Comparison of ENCODE assay signal across 8 cellular contexts in genomic region chr10:32983333-32983909, GRCh38. TPM values are rescaled to one million over a fixed set of nuclear protein-coding genes. Genes with fewer than 3 reads are reported as not detected.
DNase-seq lines count a peak whose midpoint lies in the region; ATAC-seq lines count a peak whose summit lies in the region.
"Had no signal": no experiment of that assay in that cellular context is flagged by ENCODE, and none has a peak within 500 bp of the region (broad histone marks: within the 10 kb centered on the region; RNA-seq: fewer than 3 reads in every experiment).

No MANE protein-coding gene starts in this region.

- H3K4me3 ChIP-seq in SJSA1 (no peak overlapping the region), skeletal muscle satellite cell (ENCODE audit: low read length) (peak overlapping the region; percentile 43)
- H3K4me3 ChIP-seq: SJCRH30 had no signal

- H3K27me3 ChIP-seq in SJSA1 (replicated peaks) (no peaks in the 10 kb centered on the region), skeletal muscle satellite cell (ENCODE audit: control insufficient read depth, insufficient read depth, low read length) (no peaks in the 10 kb centered on the region)
- H3K27me3 ChIP-seq: SJCRH30 had no signal

- H3K27ac ChIP-seq in SJSA1: peak overlapping the region; percentile 88
- H3K27ac ChIP-seq: SJCRH30 had no signal

- ATAC-seq in HG03196 (IDR thresholded peaks at IDR 0.05; ENCODE audit: unreplicated experiment) (no peak), GM18873 (IDR thresholded peaks at IDR 0.05; ENCODE audit: low FRiP score, unreplicated experiment) (no peak)

- peak; percentile 27 for DNase-seq in H4 (ENCODE audit: low spot score)
- peak; percentile 91 to 92 for DNase-seq in SJSA1 (ENCODE audit: low read depth in 1 of 2, low spot score in 2 of 2)
- peak; percentile 92 for DNase-seq in fibroblast of peridontal ligament (ENCODE audit: extremely low read depth)
- DNase-seq in NCI-H146 (lab: John Stamatoyannopoulos, UW): no peak

- H3K36me3 ChIP-seq in SJSA1 (no peaks in the 10 kb centered on the region), skeletal muscle satellite cell (ENCODE audit: insufficient read depth, low read length) (no peaks in the 10 kb centered on the region)
- H3K36me3 ChIP-seq: SJCRH30 had no signal

- H3K9me3 ChIP-seq in SJSA1 (replicated peaks) (no peaks in the 10 kb centered on the region; the same call in 1 of the 2 replicates), skeletal muscle satellite cell (replicated peaks; ENCODE audit: low read length) (no peaks in the 10 kb centered on the region)
- H3K9me3 ChIP-seq: SJCRH30 had no signal

- peak overlapping the region; percentile 54 for H3K4me2 ChIP-seq in skeletal muscle satellite cell (ENCODE audit: low read length)

- H3K4me1 ChIP-seq in SJSA1 (replicated peaks) (peaks cover 57% of the 10 kb centered on the region), skeletal muscle satellite cell (ENCODE audit: control insufficient read depth, insufficient read depth, low read length) (peaks cover 60% of the 10 kb centered on the region)

- peak overlapping the region; percentile 75 for H3K9ac ChIP-seq in skeletal muscle satellite cell (ENCODE audit: low read depth, low read length)

RNA-seq across cellular contexts. Expression of gene ITGB1, which starts 25.4 kb away (rescaled TPM):
- total RNA-seq in H4 (2014; rRNA removed; shearing (Covaris generic)): 650 and 683 TPM in 2 replicates
- 1,448 and 1,992 TPM in 2 replicates for total RNA-seq in SJSA1 (2014; rRNA removed; shearing (Covaris generic))
- 1,153 and 1,263 TPM in 2 replicates for total RNA-seq in skeletal muscle satellite cell (2012; rRNA removed)
